ENCODE assay signal across 1 cellular context in genomic region chr20:53918010-53918311, GRCh38.
A peak's percentile ranks its signal among the peaks of the same experiment; 100 is the strongest.
TF ChIP-seq lines count a peak whose summit lies in the region.

No MANE protein-coding gene starts in this region.

TF ChIP-seq in SK-N-SH, 30 proteins besides CTCF, POLR2A, EP300 and RAD21 (continued from another document):
- TF ChIP-seq, protein P1, sequence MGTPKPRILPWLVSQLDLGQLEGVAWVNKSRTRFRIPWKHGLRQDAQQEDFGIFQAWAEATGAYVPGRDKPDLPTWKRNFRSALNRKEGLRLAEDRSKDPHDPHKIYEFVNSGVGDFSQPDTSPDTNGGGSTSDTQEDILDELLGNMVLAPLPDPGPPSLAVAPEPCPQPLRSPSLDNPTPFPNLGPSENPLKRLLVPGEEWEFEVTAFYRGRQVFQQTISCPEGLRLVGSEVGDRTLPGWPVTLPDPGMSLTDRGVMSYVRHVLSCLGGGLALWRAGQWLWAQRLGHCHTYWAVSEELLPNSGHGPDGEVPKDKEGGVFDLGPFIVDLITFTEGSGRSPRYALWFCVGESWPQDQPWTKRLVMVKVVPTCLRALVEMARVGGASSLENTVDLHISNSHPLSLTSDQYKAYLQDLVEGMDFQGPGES (IDR thresholded peaks at IDR 0.05; ENCODE audit: low read depth, low read length) = no peak
- no peak for TF ChIP-seq PBX3 (IDR thresholded peaks at IDR 0.05)
- no peak for TF ChIP-seq CHD2 (IDR thresholded peaks at IDR 0.05; ENCODE audit: low read length, partially characterized antibody)
- TF ChIP-seq EZH2phosphoT487 (IDR thresholded peaks at IDR 0.05; ENCODE audit: borderline replicate concordance, low read depth) = no peak
- TF ChIP-seq USF1 (IDR thresholded peaks at IDR 0.05; ENCODE audit: borderline replicate concordance, low read depth) = no peak
- TF ChIP-seq GABPA (IDR thresholded peaks at IDR 0.05; ENCODE audit: low read depth) = no peak
- no peak for TF ChIP-seq SMC3 (IDR thresholded peaks at IDR 0.05; ENCODE audit: low read depth, low read length)
- TF ChIP-seq MAX (IDR thresholded peaks at IDR 0.05; ENCODE audit: low read depth) = no peak
- TF ChIP-seq JUND (IDR thresholded peaks at IDR 0.05) = peak; percentile 47
- no peak for TF ChIP-seq TEAD4 (IDR thresholded peaks at IDR 0.05; ENCODE audit: borderline replicate concordance, insufficient read depth)
